ENCODE assay signal across 20 cellular contexts in the genomic region with DNA sequence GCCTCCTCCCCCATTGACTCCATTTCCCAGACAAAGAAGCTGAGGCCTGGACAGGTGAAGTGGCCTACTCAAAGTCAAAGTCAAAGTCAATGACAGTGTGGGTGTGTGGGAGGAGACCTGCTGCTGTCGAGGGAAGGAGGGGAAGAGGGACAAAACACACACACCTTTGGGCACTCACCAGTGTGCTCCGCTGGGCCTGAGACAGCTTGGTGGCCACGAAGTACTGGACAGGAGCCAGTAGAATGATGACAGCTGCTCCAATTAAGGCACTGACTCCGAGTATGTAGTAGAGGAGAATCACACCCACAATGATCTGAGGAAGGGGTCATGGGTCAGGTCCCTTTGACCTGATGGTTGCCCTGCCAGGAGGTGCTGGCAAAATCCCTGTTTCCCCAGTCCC. TPM values are rescaled to one million over a fixed set of nuclear protein-coding genes. Genes with fewer than 3 reads are reported as not detected.
A peak's percentile ranks its signal among the peaks of the same experiment; 100 is the strongest.
DNase-seq lines count a peak whose midpoint lies in the region; ATAC-seq and TF ChIP-seq lines count a peak whose summit lies in the region.
"Had no signal": no experiment of that assay in that cellular context is flagged by ENCODE, and none has a peak within 500 bp of the region (broad histone marks: within the 10 kb centered on the region; RNA-seq: fewer than 3 reads in every experiment).

No MANE protein-coding gene starts in this region.

- no peaks in the 10 kb centered on the region for H4K20me1 ChIP-seq in osteoblast (ENCODE audit: insufficient read depth, low read length)

- intact Hi-C loops in left cardiac atrium (cut with DNase I) (no loop called here), left colon (cut with DNase I, micrococcal nuclease) (no loop called here)

- no peaks in the 10 kb centered on the region for H3K36me3 ChIP-seq in osteoblast (ENCODE audit: insufficient read depth, low read length)

- ATAC-seq in left cardiac atrium: no peak
- no peak for ATAC-seq in left colon
- ATAC-seq: A549 had no signal

- no peaks in the 10 kb centered on the region for H3K9me3 ChIP-seq in osteoblast (ENCODE audit: low read depth, low read length)
- H3K9me3 ChIP-seq: Caco-2 had no signal

- H3K79me2 ChIP-seq in osteoblast (ENCODE audit: insufficient read depth, low read length): no peaks in the 10 kb centered on the region

- no peaks in the 10 kb centered on the region for H3K4me1 ChIP-seq in osteoblast (ENCODE audit: insufficient read depth, low read length)
- H3K4me1 ChIP-seq: Caco-2 had no signal

- DNase-seq in NCI-H2029 treated with DMSO at 0.1 percent for 48 hours (lab: John Stamatoyannopoulos, UW) (peak; percentile 23), NCI-H2029 (lab: John Stamatoyannopoulos, UW) (no peak), NCI-H69 (lab: John Stamatoyannopoulos, UW) (peak; percentile 38), myocyte (ENCODE audit: low read depth) (peak; percentile 64), osteoblast (ENCODE audit: insufficient read length, low spot score, missing footprints) (peak; percentile 23), left cardiac atrium (no peak), left colon (no peak)
- DNase-seq in central memory CD4-positive, alpha-beta T cell: no peak
- DNase-seq: AML-193; Caco-2; CD4-positive, alpha-beta T cell; GDM1; GOT3; H7 had no signal

- H3K27me3 ChIP-seq in osteoblast (ENCODE audit: insufficient read depth, low read length): peaks cover 9% of the 10 kb centered on the region

- no peak for TF ChIP-seq CTCF in osteoblast (IDR thresholded peaks at IDR 0.05; ENCODE audit: extremely low read depth, low read depth, low read length)

- H3K4me2 ChIP-seq in osteoblast (ENCODE audit: insufficient read depth, low read length): no peak overlapping the region
- H3K4me2 ChIP-seq: A549 had no signal

- H2AFZ ChIP-seq in osteoblast (ENCODE audit: low read length): no peak overlapping the region

- H3K4me3 ChIP-seq in osteoblast (ENCODE audit: insufficient read depth, low read length): no peak overlapping the region
- H3K4me3 ChIP-seq: A549 had no signal

- H3K27ac ChIP-seq in osteoblast (ENCODE audit: low read depth, low read length): no peak overlapping the region
- H3K27ac ChIP-seq: 22Rv1, A549, C4-2B, HL-60 had no signal

RNA-seq across cellular contexts. Expression of gene ABCC8, which starts 33.6 kb away (rescaled TPM):
- total RNA-seq in myocyte (not detected in 2 replicates), osteoblast (not detected in 2 replicates), left cardiac atrium (1 to 10 TPM in 1 of 2 donors, under 1 TPM in 1; 0.99 to 1.9 TPM), left colon (1 to 10 TPM; 4.1 to 5.1 TPM)
- polyA plus RNA-seq in myocyte (2012): not detected
- total RNA-seq: Caco-2; CD4-positive, alpha-beta T cell; HT1080 had no signal
- polyA plus RNA-seq: BJ had no signal

RNA-seq across cellular contexts. Expression of gene KCNJ11, which starts 54.5 kb away (rescaled TPM):
- 5.1 and 8.7 TPM in 2 replicates for total RNA-seq in myocyte
- 1.8 TPM for polyA plus RNA-seq in myocyte (2012)
- total RNA-seq in osteoblast: under 0.01 TPM in 1 of 2 replicates, not detected in the other
- total RNA-seq in left cardiac atrium: 10 to 100 TPM; 11.3 to 21.2 TPM
- total RNA-seq in left colon: 1 to 10 TPM; 2.1 to 6.9 TPM
- polyA plus RNA-seq: BJ had no signal

Comparison
In these comparisons a context has a peak if more than half of its experiments do, and no peak if none do; other contexts are left out.
1. DNase-seq: peak in NCI-H2029 treated with DMSO at 0.1 percent for 48 hours (single experiment), NCI-H69 (single experiment), myocyte (single experiment) and osteoblast (single experiment); none in NCI-H2029 (single experiment), left cardiac atrium (single experiment), central memory CD4-positive, alpha-beta T cell (single experiment) and left colon (0 of 2).